ENCODE assay signal across 9 cellular contexts in genomic region chr5:139676951-139677367, GRCh38. TPM values are rescaled to one million over a fixed set of nuclear protein-coding genes. Genes with fewer than 3 reads are reported as not detected.
A peak's percentile ranks its signal among the peaks of the same experiment; 100 is the strongest.
DNase-seq lines count a peak whose midpoint lies in the region; ATAC-seq, FAIRE-seq and TF ChIP-seq lines count a peak whose summit lies in the region.
"Had no signal": no experiment of that assay in that cellular context is flagged by ENCODE, and none has a peak within 500 bp of the region (broad histone marks: within the 10 kb centered on the region; RNA-seq: fewer than 3 reads in every experiment).

No MANE protein-coding gene starts in this region.

- peaks cover 74% of the 10 kb centered on the region for H3K79me2 ChIP-seq in mesendoderm (ENCODE audit: control insufficient read depth, insufficient read depth, low read length)

- no peak for ATAC-seq in activated B cell treated with CpG ODN at 0.5 μM for 24 hours (ENCODE audit: low read depth)
- peak; percentile 62 for ATAC-seq in left ventricle myocardium superior
- ATAC-seq in GM21367 (IDR thresholded peaks at IDR 0.05; ENCODE audit: unreplicated experiment): no peak

- no peaks in the 10 kb centered on the region for H3K27me3 ChIP-seq in mesendoderm (ENCODE audit: insufficient read depth, low read length, poor library complexity)

- no peak overlapping the region for H4K5ac ChIP-seq in mesendoderm (ENCODE audit: low read length)

- no peak overlapping the region for H2AK5ac ChIP-seq in mesendoderm (ENCODE audit: low read length)

- H3K36me3 Mint-ChIP-seq in activated B cell treated with CpG ODN at 0.5 μM for 24 hours (ENCODE audit: low read depth): peaks cover 41% of the 10 kb centered on the region

- H2BK15ac ChIP-seq in mesendoderm (replicated peaks; ENCODE audit: low read depth): no peak overlapping the region

- in situ Hi-C loops in KBM-7 (cut with MboI; ENCODE audit: low pct_unique_long_range_greater_than_20kb, low sequenced_read_pairs): no loop called here

- peaks cover 4% of the 10 kb centered on the region for H3K4me1 ChIP-seq in mesendoderm (ENCODE audit: control insufficient read depth, low read depth, low read length)

- no peak overlapping the region for H2BK5ac ChIP-seq in mesendoderm (ENCODE audit: low read length)

- CTCF ChIA-PET in activated B cell treated with CpG ODN at 0.5 μM for 24 hours (lab: Charles Lee): interaction anchor here (1.6 kb wide), 1 partner anchor 89 kb away, joined by 7 read pairs; no protein-coding TSS in a partner anchor

- no peak overlapping the region for H3K4me3 ChIP-seq in mesendoderm (ENCODE audit: low read length)

- intact Hi-C loops in activated B cell treated with CpG ODN at 0.5 μM for 24 hours (cut with micrococcal nuclease) (no loop called here), left ventricle myocardium superior (cut with micrococcal nuclease) (no loop called here)

- H3K27me3 Mint-ChIP-seq in activated B cell treated with CpG ODN at 0.5 μM for 24 hours: no peaks in the 10 kb centered on the region

- TF ChIP-seq CTCF in activated B cell treated with CpG ODN at 0.5 μM for 24 hours (IDR thresholded peaks at IDR 0.05): no peak

- no peak for FAIRE-seq in HTR-8/SVneo (lab: Jason Lieb, UNC)

- H3K27ac ChIP-seq in mesendoderm (ENCODE audit: low read depth, low read length): no peak overlapping the region

- H3K4me3 Mint-ChIP-seq in activated B cell treated with CpG ODN at 0.5 μM for 24 hours: no peak overlapping the region

- WGBS in mesendoderm (ENCODE audit: extremely low coverage, insufficient coverage, low lambda C conversion rate): no CpG with 5 or more reads among the region's 26 CpGs

- POLR2A ChIA-PET in activated B cell treated with CpG ODN at 0.5 μM for 24 hours (lab: Charles Lee): interaction anchor here (0.7 to 1.5 kb wide), 4 partner anchors 9 to 71 kb away, joined by 3 to 4 read pairs (median 3); no protein-coding TSS in a partner anchor

- no peak overlapping the region for H2BK120ac ChIP-seq in mesendoderm (ENCODE audit: low read depth, low read length)

- H3K18ac ChIP-seq in mesendoderm (ENCODE audit: low read length): no peak overlapping the region

- DNase-seq in COLO829 (ENCODE audit: low spot score) (peak; percentile 76), activated B cell treated with CpG ODN at 0.5 μM for 24 hours (no peak), left ventricle myocardium superior (peak; percentile 56), putamen (ENCODE audit: low spot score) (peak; percentile 95), HTR-8/SVneo (ENCODE audit: insufficient read length, low spot score) (no peak), KBM-7 (no peak), mesendoderm (no peak)
- DNase-seq: NCI-H345 had no signal

- no peak overlapping the region for H3K4ac ChIP-seq in mesendoderm (ENCODE audit: low read depth, low read length)

- no peak overlapping the region for H4K8ac ChIP-seq in mesendoderm (ENCODE audit: low read depth, low read length)

- peaks cover 40% of the 10 kb centered on the region for H3K79me1 ChIP-seq in mesendoderm (ENCODE audit: low read length)

- H3K4me1 Mint-ChIP-seq in activated B cell treated with CpG ODN at 0.5 μM for 24 hours: peaks cover 55% of the 10 kb centered on the region

- H3K9ac ChIP-seq in mesendoderm (ENCODE audit: low read length): no peak overlapping the region

- peaks cover 9% of the 10 kb centered on the region for H3K36me3 ChIP-seq in mesendoderm (ENCODE audit: control insufficient read depth, insufficient read depth, low read length)

- H3K56ac ChIP-seq in mesendoderm (ENCODE audit: low read length): no peak overlapping the region

- no peaks in the 10 kb centered on the region for H3K9me3 Mint-ChIP-seq in activated B cell treated with CpG ODN at 0.5 μM for 24 hours

- H3K27ac Mint-ChIP-seq in activated B cell treated with CpG ODN at 0.5 μM for 24 hours: peak overlapping the region; percentile 74

- H3K23ac ChIP-seq in mesendoderm (ENCODE audit: low read length): no peak overlapping the region

- no peak overlapping the region for H3K4me2 ChIP-seq in mesendoderm (ENCODE audit: low read length)

RNA-seq across cellular contexts. Expression of gene CXXC5, which starts 28.8 kb away (rescaled TPM):
- total RNA-seq in activated B cell treated with CpG ODN at 0.5 μM for 24 hours: 94.9 and 115 TPM in 2 replicates
- 75.7 TPM for total RNA-seq in left ventricle myocardium superior
- 90.1 TPM for polyA plus RNA-seq in mesendoderm (2013, experiment 1 of 2)
- 88.3 TPM for polyA plus RNA-seq in mesendoderm (2013, experiment 2 of 2)

Comparison
In these comparisons a context has a peak if more than half of its experiments do, and no peak if none do; other contexts are left out.
1. DNase-seq: peak in COLO829 (single experiment), left ventricle myocardium superior (single experiment) and putamen (single experiment); none in activated B cell treated with CpG ODN at 0.5 μM for 24 hours (single experiment), HTR-8/SVneo (single experiment), KBM-7 (single experiment) and mesendoderm (single experiment).